In the genomic region with DNA sequence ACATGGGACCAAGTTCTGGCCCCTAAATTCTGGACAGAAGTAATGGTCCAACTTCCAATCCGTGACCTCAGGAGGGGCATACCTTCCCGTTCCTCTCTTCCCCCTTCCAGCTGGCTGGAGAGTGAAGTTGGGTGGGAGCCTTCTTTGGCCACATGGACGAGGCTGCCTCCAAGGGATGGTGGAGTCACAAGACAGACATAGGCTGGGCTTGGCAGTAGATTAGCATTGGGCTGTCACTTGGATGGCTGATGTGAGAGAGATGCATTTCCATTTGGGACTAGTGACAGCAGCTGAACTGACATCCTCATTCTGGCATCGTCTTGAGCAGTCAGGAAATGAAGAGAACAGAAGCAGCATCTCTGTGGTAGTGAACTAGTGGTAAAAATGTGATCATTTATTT, we compare ENCODE assay signal across 1 cellular context.
TF ChIP-seq lines count a peak whose summit lies in the region.

No MANE protein-coding gene starts in this region.

TF ChIP-seq in IMR-90, 13 proteins besides CTCF, POLR2A, EP300 and RAD21:
- TF ChIP-seq RCOR1 (IDR thresholded peaks at IDR 0.05; ENCODE audit: insufficient replicate concordance, low read length) (no peak), ELK1 (IDR thresholded peaks at IDR 0.05; ENCODE audit: borderline replicate concordance, low read depth, low read length) (no peak), CHD1 (IDR thresholded peaks at IDR 0.05; ENCODE audit: low read depth, low read length) (no peak), MAFK (IDR thresholded peaks at IDR 0.05; ENCODE audit: low read depth, low read length) (no peak), RFX5 (IDR thresholded peaks at IDR 0.05; ENCODE audit: low read depth, low read length) (no peak), NFE2L2 (IDR thresholded peaks at IDR 0.05; ENCODE audit: low read depth, low read length) (no peak)
- TF ChIP-seq, protein P1, sequence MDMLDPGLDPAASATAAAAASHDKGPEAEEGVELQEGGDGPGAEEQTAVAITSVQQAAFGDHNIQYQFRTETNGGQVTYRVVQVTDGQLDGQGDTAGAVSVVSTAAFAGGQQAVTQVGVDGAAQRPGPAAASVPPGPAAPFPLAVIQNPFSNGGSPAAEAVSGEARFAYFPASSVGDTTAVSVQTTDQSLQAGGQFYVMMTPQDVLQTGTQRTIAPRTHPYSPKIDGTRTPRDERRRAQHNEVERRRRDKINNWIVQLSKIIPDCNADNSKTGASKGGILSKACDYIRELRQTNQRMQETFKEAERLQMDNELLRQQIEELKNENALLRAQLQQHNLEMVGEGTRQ (IDR thresholded peaks at IDR 0.05; ENCODE audit: low read depth, low read length): no peak
TF ChIP-seq in IMR-90: peak in this region for 0.
